8 cellular contexts compared by ENCODE assay signal in the genomic region with DNA sequence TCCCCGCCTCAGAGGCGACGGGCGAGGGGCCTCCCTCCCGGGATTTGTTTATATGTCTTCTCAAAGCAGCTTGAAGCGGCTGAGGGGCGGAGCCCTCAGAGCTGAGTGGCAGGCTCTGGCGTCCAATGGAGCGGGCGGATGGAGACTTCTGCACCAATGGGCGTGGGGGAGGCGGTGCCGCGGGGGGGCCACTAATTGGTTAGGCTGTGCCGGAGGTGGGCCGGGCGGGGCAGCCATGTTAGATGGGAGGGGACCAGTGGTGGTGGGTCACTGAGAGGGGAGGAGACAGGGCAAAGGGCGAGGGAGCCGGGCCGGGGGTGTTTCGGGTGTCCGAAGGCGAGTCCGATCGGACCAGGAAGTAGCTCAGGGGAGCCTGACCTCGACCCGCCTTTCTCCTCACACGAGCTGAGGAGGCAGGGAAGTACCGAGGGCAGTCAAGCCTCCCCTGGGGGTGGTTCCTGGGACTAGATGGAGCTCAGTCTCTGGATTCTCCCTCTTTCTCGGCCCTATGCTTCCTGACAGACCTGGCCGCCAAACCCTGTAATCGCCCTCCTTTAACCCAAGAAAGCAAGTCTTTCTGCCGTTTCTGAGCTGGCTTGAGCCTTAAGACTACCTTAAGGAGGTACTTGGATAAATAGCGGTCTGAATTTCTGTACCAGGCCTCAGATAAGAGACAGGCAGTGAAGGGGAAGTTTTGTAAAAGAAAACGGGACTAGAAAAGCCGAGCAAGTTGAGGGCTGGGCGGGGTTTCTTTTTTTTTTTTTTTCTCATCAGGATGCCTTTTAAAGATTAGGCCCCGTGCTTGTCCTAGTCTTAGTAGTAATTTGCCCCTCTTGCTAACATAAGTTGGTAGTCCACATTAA. TPM values are rescaled to one million over a fixed set of nuclear protein-coding genes. Genes with fewer than 3 reads are reported as not detected.
A peak's percentile ranks its signal among the peaks of the same experiment; 100 is the strongest.
DNase-seq lines count a peak whose midpoint lies in the region; ATAC-seq, FAIRE-seq and TF ChIP-seq lines count a peak whose summit lies in the region.

No MANE protein-coding gene starts in this region.

- no peaks in the 10 kb centered on the region for H3K27me3 ChIP-seq in body of pancreas
- H3K27me3 ChIP-seq in sigmoid colon = no peaks in the 10 kb centered on the region

- FAIRE-seq in TTC549 (lab: Jason Lieb, UNC) = peak; percentile 5

- intact Hi-C loops in body of pancreas (cut with DNase I) = no loop called here
- intact Hi-C loops in sigmoid colon (cut with DNase I) = loop anchor here (1.0 to 10.0 kb wide), 4 partner anchors 73 to 602 kb away; a partner anchor contains a TSS

- peaks cover 27% of the 10 kb centered on the region for H3K4me1 ChIP-seq in body of pancreas
- peaks cover 0 to 59% (median 53%) of the 10 kb centered on the region in 4 donors for H3K4me1 ChIP-seq in sigmoid colon

- ATAC-seq in HG03064 (IDR thresholded peaks at IDR 0.05; ENCODE audit: low read depth, unreplicated experiment) (peak; percentile 71), body of pancreas (peak; percentile 92)

- H3K27ac ChIP-seq in body of pancreas (peak overlapping the region; percentile 93 to 99 (median 97)), sigmoid colon (peak overlapping the region; percentile 97 to 100 (median 99))

- H3K4me3 ChIP-seq in body of pancreas (peak overlapping the region; percentile 64 to 99), sigmoid colon (peak overlapping the region; percentile 77 to 100 (median 100))

- 0 to 2% methylated on average over 30 to 35 of the region's 38 CpGs for WGBS in body of pancreas, 2 donors
- 1% methylated on average over 38 of the region's 38 CpGs for WGBS in sigmoid colon, 2 donors

- TF ChIP-seq POLR2A in GM18526 (IDR thresholded peaks at IDR 0.05; ENCODE audit: extremely low read depth, insufficient read length) (peak; percentile 62), body of pancreas (IDR thresholded peaks at IDR 0.05) (peak in 2 of 3 donors; percentile 69 to 71), sigmoid colon (IDR thresholded peaks at IDR 0.05) (no peak)

- TF ChIP-seq CTCF in body of pancreas (IDR thresholded peaks at IDR 0.05) = peak in 3 of 7 experiments; percentile 34 to 42 (median 38)
- TF ChIP-seq CTCF in sigmoid colon (IDR thresholded peaks at IDR 0.05) = peak in 2 of 4 experiments; percentile 30

- DNase-seq in A172 (ENCODE audit: low spot score) (peak; percentile 98), NCI-H2107 (lab: John Stamatoyannopoulos, UW) (peak; percentile 71), body of pancreas (peak; percentile 97 to 99 (median 99)), iPS DF 4.7 (ENCODE audit: extremely low read depth, low spot score) (peak; percentile 66), sigmoid colon (peak; percentile 99)

- H3K9me3 ChIP-seq in body of pancreas = no peaks in the 10 kb centered on the region
- no peaks in the 10 kb centered on the region for H3K9me3 ChIP-seq in sigmoid colon

- H3K36me3 ChIP-seq in body of pancreas (replicated peaks in 1 of 2; ENCODE audit: insufficient read depth in 1 of 2, low read depth in 2 of 2) = no peaks in the 10 kb centered on the region
- H3K36me3 ChIP-seq in sigmoid colon = no peaks in the 10 kb centered on the region

- TF ChIP-seq EP300 in sigmoid colon (IDR thresholded peaks at IDR 0.05) = no peak

RNA-seq across cellular contexts. Expression of a gene that starts 1.1 kb away (rescaled TPM):
- 7.1 and 9.6 TPM in 2 replicates for total RNA-seq in A172 (2014; rRNA removed; shearing (Covaris generic))
- total RNA-seq in body of pancreas = 10 to 100 TPM; 19.7 to 37.2 TPM
- 10 to 100 TPM; 47.9 to 58.5 (median 56.6) TPM for total RNA-seq in sigmoid colon
- 1 to 10 TPM; 4.4 to 6.6 (median 6.6) TPM for polyA plus RNA-seq in sigmoid colon

Comparison
In these comparisons a context has a peak if more than half of its experiments do, and no peak if none do; other contexts are left out.
1. Peak in every context shown above with its lines: DNase-seq, ATAC-seq, H3K4me3 ChIP-seq and H3K27ac ChIP-seq.
2. POLR2A ChIP-seq: peak in GM18526 (single experiment) and body of pancreas (2 of 3); none in sigmoid colon (0 of 2).